Comparison of ENCODE assay signal across 17 cellular contexts in the genomic region with DNA sequence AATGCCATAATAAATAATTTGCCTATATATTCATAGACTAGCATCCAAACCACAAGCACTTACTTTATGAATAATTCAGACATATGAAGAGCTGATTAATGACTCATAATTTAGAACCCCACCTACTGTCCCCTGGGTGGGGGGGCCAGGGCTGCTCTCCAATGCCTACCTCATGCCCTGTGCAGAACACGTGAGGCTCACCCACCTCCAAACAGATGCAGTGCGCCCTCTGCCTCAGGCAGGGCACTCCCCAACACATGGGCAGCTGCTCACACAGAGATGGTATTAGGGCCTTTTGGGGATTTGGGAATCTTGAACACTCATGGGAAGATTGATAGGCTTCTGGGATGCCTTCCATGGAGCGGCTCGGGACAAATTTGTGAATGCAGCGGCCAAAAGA.
DNase-seq lines count a peak whose midpoint lies in the region; ATAC-seq and TF ChIP-seq lines count a peak whose summit lies in the region.
"Had no signal": no experiment of that assay in that cellular context is flagged by ENCODE, and none has a peak within 500 bp of the region (broad histone marks: within the 10 kb centered on the region; RNA-seq: fewer than 3 reads in every experiment).

No MANE protein-coding gene starts in this region.

- H3K27me3 Mint-ChIP-seq in chondrocyte (ENCODE audit: low read depth) (peaks cover 8% of the 10 kb centered on the region), osteocyte (ENCODE audit: unreplicated experiment) (peaks cover 12% of the 10 kb centered on the region), WTC11 (ENCODE audit: low read depth) (peaks cover 15% of the 10 kb centered on the region)
- peaks cover 2 to 10% (median 4%) of the 10 kb centered on the region in 5 donors for H3K27me3 Mint-ChIP-seq in naive thymus-derived CD8-positive, alpha-beta T cell

- H3K4me3 Mint-ChIP-seq in chondrocyte (ENCODE audit: unreplicated experiment), result no peak overlapping the region
- no peak overlapping the region for H3K4me3 Mint-ChIP-seq in naive thymus-derived CD8-positive, alpha-beta T cell
- no peak overlapping the region for H3K4me3 Mint-ChIP-seq in osteocyte (ENCODE audit: unreplicated experiment)
- H3K4me3 Mint-ChIP-seq in WTC11, result no peak overlapping the region
- H3K4me3 Mint-ChIP-seq: HFFc6 had no signal

- intact Hi-C loops in posterior vena cava (cut with DNase I), result loop anchor here in 1 of 2 donors (5.0 kb wide), 1 partner anchor 1935 kb away; no protein-coding TSS in a partner anchor

- H3K9me3 Mint-ChIP-seq in chondrocyte (ENCODE audit: low read depth) (no peaks in the 10 kb centered on the region), osteocyte (ENCODE audit: unreplicated experiment) (no peaks in the 10 kb centered on the region), WTC11 (no peaks in the 10 kb centered on the region)
- no peaks in the 10 kb centered on the region for H3K9me3 Mint-ChIP-seq in naive thymus-derived CD8-positive, alpha-beta T cell

- TF ChIP-seq CTCF in chondrocyte (IDR thresholded peaks at IDR 0.05) (no peak), osteocyte (IDR thresholded peaks at IDR 0.05) (no peak), WTC11 (IDR thresholded peaks at IDR 0.05) (no peak)

- CTCF ChIA-PET in WTC11 (lab: Charles Lee), result no interaction called here

- H3K36me3 Mint-ChIP-seq in chondrocyte (ENCODE audit: low read depth), result no peaks in the 10 kb centered on the region
- H3K36me3 Mint-ChIP-seq in naive thymus-derived CD8-positive, alpha-beta T cell, result no peaks in the 10 kb centered on the region
- H3K36me3 Mint-ChIP-seq in osteocyte (ENCODE audit: unreplicated experiment), result no peaks in the 10 kb centered on the region
- H3K36me3 Mint-ChIP-seq in WTC11, result no peaks in the 10 kb centered on the region

- H3K4me1 Mint-ChIP-seq in chondrocyte (ENCODE audit: low read depth) (peaks cover 15% of the 10 kb centered on the region), osteocyte (ENCODE audit: unreplicated experiment) (peaks cover 24% of the 10 kb centered on the region), WTC11 (peaks cover 46% of the 10 kb centered on the region)
- peaks cover 0 to 5% (median under 1%) of the 10 kb centered on the region in 4 donors for H3K4me1 Mint-ChIP-seq in naive thymus-derived CD8-positive, alpha-beta T cell

- POLR2A ChIA-PET in naive thymus-derived CD8-positive, alpha-beta T cell (lab: Charles Lee), result no interaction called here
- POLR2A ChIA-PET in WTC11 (lab: Charles Lee), result no interaction called here

- ATAC-seq in naive thymus-derived CD8-positive, alpha-beta T cell, result no peak
- ATAC-seq in WTC11, result no peak
- ATAC-seq: K562, Right ventricle myocardium inferior had no signal

- DNase-seq in NCI-H748 (lab: John Stamatoyannopoulos, UW; ENCODE audit: unreplicated experiment) (peak; percentile 44), NCI-H748 treated with DMSO at 0.1 percent for 48 hours (lab: John Stamatoyannopoulos, UW) (no peak), HCEC 1CT (peak; percentile 31), chondrocyte (ENCODE audit: low spot score) (peak; percentile 60), posterior vena cava (ENCODE audit: low spot score) (peak; percentile 66), osteocyte (ENCODE audit: extremely low spot score, unreplicated experiment) (no peak), WTC11 (ENCODE audit: low spot score) (no peak)
- DNase-seq in naive thymus-derived CD8-positive, alpha-beta T cell, result no peak
- DNase-seq: DMS79 treated with DMSO at 0.1 percent for 48 hours, H7, HFFc6, MM.1S, NCI-H1048, NCI-H187 treated with DMSO at 0.1 percent for 48 hours, NCI-H2107 had no signal

- H3K27ac Mint-ChIP-seq in chondrocyte (ENCODE audit: unreplicated experiment) (no peak overlapping the region), osteocyte (ENCODE audit: unreplicated experiment) (no peak overlapping the region), WTC11 (no peak overlapping the region)
- no peak overlapping the region for H3K27ac Mint-ChIP-seq in naive thymus-derived CD8-positive, alpha-beta T cell
- H3K27ac Mint-ChIP-seq: HFFc6 had no signal

TF ChIP-seq in WTC11, 78 proteins besides CTCF, POLR2A, EP300 and RAD21:
- TF ChIP-seq FOXP1 (CRISPR knock-in tag; IDR thresholded peaks at IDR 0.05; ENCODE audit: borderline replicate concordance), result no peak
- no peak for TF ChIP-seq NFATC4 (CRISPR knock-in tag; IDR thresholded peaks at IDR 0.05)
- no peak for TF ChIP-seq CREB1 (CRISPR knock-in tag; IDR thresholded peaks at IDR 0.05)
- TF ChIP-seq NR2C2 (CRISPR knock-in tag; IDR thresholded peaks at IDR 0.05), result no peak
- no peak for TF ChIP-seq SMAD4 (CRISPR knock-in tag; IDR thresholded peaks at IDR 0.05)
- no peak for TF ChIP-seq ZNF121 (CRISPR knock-in tag; IDR thresholded peaks at IDR 0.05)
- TF ChIP-seq SP1 (CRISPR knock-in tag; conservative IDR thresholded peaks at IDR 0.05), result no peak
- TF ChIP-seq, protein P1, sequence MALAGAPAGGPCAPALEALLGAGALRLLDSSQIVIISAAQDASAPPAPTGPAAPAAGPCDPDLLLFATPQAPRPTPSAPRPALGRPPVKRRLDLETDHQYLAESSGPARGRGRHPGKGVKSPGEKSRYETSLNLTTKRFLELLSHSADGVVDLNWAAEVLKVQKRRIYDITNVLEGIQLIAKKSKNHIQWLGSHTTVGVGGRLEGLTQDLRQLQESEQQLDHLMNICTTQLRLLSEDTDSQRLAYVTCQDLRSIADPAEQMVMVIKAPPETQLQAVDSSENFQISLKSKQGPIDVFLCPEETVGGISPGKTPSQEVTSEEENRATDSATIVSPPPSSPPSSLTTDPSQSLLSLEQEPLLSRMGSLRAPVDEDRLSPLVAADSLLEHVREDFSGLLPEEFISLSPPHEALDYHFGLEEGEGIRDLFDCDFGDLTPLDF (CRISPR knock-in tag; IDR thresholded peaks at IDR 0.05), result no peak
- TF ChIP-seq, protein P2, sequence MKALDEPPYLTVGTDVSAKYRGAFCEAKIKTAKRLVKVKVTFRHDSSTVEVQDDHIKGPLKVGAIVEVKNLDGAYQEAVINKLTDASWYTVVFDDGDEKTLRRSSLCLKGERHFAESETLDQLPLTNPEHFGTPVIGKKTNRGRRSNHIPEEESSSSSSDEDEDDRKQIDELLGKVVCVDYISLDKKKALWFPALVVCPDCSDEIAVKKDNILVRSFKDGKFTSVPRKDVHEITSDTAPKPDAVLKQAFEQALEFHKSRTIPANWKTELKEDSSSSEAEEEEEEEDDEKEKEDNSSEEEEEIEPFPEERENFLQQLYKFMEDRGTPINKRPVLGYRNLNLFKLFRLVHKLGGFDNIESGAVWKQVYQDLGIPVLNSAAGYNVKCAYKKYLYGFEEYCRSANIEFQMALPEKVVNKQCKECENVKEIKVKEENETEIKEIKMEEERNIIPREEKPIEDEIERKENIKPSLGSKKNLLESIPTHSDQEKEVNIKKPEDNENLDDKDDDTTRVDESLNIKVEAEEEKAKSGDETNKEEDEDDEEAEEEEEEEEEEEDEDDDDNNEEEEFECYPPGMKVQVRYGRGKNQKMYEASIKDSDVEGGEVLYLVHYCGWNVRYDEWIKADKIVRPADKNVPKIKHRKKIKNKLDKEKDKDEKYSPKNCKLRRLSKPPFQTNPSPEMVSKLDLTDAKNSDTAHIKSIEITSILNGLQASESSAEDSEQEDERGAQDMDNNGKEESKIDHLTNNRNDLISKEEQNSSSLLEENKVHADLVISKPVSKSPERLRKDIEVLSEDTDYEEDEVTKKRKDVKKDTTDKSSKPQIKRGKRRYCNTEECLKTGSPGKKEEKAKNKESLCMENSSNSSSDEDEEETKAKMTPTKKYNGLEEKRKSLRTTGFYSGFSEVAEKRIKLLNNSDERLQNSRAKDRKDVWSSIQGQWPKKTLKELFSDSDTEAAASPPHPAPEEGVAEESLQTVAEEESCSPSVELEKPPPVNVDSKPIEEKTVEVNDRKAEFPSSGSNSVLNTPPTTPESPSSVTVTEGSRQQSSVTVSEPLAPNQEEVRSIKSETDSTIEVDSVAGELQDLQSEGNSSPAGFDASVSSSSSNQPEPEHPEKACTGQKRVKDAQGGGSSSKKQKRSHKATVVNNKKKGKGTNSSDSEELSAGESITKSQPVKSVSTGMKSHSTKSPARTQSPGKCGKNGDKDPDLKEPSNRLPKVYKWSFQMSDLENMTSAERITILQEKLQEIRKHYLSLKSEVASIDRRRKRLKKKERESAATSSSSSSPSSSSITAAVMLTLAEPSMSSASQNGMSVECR (CRISPR knock-in tag; IDR thresholded peaks at IDR 0.05; ENCODE audit: borderline replicate concordance), result no peak
- no peak for TF ChIP-seq PREB (CRISPR knock-in tag; IDR thresholded peaks at IDR 0.05; ENCODE audit: borderline replicate concordance)
TF ChIP-seq in WTC11: peak in this region for 0.

Comparison
In these comparisons a context has a peak if more than half of its experiments do, and no peak if none do; other contexts are left out.
1. DNase-seq: peak in NCI-H748 (single experiment), HCEC 1CT (single experiment), chondrocyte (single experiment) and posterior vena cava (single experiment); none in NCI-H748 treated with DMSO at 0.1 percent for 48 hours (single experiment), naive thymus-derived CD8-positive, alpha-beta T cell (0 of 10), osteocyte (single experiment) and WTC11 (single experiment).